Comparison of ENCODE assay signal across 1 cellular context in the genomic region with DNA sequence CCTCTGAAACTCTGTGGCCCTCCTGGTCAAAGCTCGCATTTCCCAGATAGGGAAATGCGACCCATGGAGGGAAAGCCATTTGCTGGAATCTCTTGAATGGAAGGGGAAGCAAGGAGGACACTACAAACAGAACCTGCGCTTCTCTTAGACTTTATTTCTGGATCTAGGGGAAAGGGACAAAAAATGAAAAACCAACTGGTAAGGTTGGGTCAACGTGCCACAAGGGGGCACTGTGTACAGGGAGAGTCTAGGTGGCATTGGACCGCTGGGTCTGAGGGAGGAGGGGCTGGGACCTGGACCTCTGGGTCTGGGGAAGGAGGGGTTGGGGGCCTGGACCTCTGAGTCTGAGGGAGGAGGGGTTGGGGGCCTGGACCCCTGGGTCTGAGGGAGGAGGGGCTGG.
TF ChIP-seq lines count a peak whose summit lies in the region.

No MANE protein-coding gene starts in this region.

TF ChIP-seq in endothelial cell of umbilical vein, 7 proteins besides CTCF, POLR2A, EP300 and RAD21:
- TF ChIP-seq MYC (IDR thresholded peaks at IDR 0.05; ENCODE audit: low read depth, low read length) (no peak), GATA2 (IDR thresholded peaks at IDR 0.05; ENCODE audit: insufficient read depth, insufficient read length, low read depth, low read length) (no peak), EZH2 (IDR thresholded peaks at IDR 0.05; ENCODE audit: borderline replicate concordance, low read depth, low read length, severe bottlenecking) (no peak), JUN (IDR thresholded peaks at IDR 0.05; ENCODE audit: borderline replicate concordance, insufficient read depth, insufficient read length, low read depth) (no peak), POLR2AphosphoS5 (IDR thresholded peaks at IDR 0.05; ENCODE audit: insufficient read depth, low read depth, low read length) (no peak), FOS (IDR thresholded peaks at IDR 0.05; ENCODE audit: borderline replicate concordance, insufficient read depth, low read length) (no peak)
- TF ChIP-seq, protein P1, sequence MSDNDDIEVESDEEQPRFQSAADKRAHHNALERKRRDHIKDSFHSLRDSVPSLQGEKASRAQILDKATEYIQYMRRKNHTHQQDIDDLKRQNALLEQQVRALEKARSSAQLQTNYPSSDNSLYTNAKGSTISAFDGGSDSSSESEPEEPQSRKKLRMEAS (IDR thresholded peaks at IDR 0.05; ENCODE audit: insufficient read depth, insufficient read length): no peak
